In genomic region chr5:60295423-60295822, GRCh38 we compare ENCODE assay signal across 9 cellular contexts.
DNase-seq lines count a peak whose midpoint lies in the region; ATAC-seq and TF ChIP-seq lines count a peak whose summit lies in the region.
"Had no signal": no experiment of that assay in that cellular context is flagged by ENCODE, and none has a peak within 500 bp of the region (broad histone marks: within the 10 kb centered on the region; RNA-seq: fewer than 3 reads in every experiment).

No MANE protein-coding gene starts in this region.

- ATAC-seq in HG03175 (IDR thresholded peaks at IDR 0.05; ENCODE audit: unreplicated experiment) (peak; percentile 70), memory B cell (ENCODE audit: low read depth) (peak; percentile 59), GM21737 (IDR thresholded peaks at IDR 0.05; ENCODE audit: unreplicated experiment) (no peak)

- peaks cover 1% of the 10 kb centered on the region for H3K27me3 Mint-ChIP-seq in memory B cell

- H3K27me3 ChIP-seq in vagina, result no peaks in the 10 kb centered on the region
- H3K27me3 ChIP-seq: SJSA1 had no signal

- intact Hi-C loops in vagina (cut with DNase I), result no loop called here

- no peaks in the 10 kb centered on the region for H3K4me1 Mint-ChIP-seq in memory B cell

- TF ChIP-seq CTCF in GM10266 (IDR thresholded peaks at IDR 0.05; ENCODE audit: control insufficient read depth, insufficient read depth, low read depth, missing control alignments) (peak; percentile 57), astrocyte of the spinal cord (IDR thresholded peaks at IDR 0.05; ENCODE audit: low read depth, low read length) (peak; percentile 73), vagina (IDR thresholded peaks at IDR 0.05) (no peak)

- no peak overlapping the region for H3K27ac Mint-ChIP-seq in memory B cell

- DNase-seq in GM10266 (ENCODE audit: extremely low spot score), result peak; percentile 8
- DNase-seq in astrocyte of the spinal cord (ENCODE audit: low read depth, low spot score), result peak; percentile 37
- no peak for DNase-seq in memory B cell (ENCODE audit: low spot score in 2 of 2)
- DNase-seq in activated T-cell treated with anti-CD3 and anti-CD28 coated beads for 4 hours, result no peak
- no peak for DNase-seq in vagina (ENCODE audit: extremely low spot score in 2 of 2)
- no peak for DNase-seq in NCI-H2029 treated with DMSO at 0.1 percent for 48 hours (lab: John Stamatoyannopoulos, UW)

- H3K4me1 ChIP-seq in vagina, result no peaks in the 10 kb centered on the region
- H3K4me1 ChIP-seq: SJSA1 had no signal

- in situ Hi-C loops in astrocyte of the spinal cord (cut with HindIII; ENCODE audit: low sequenced_read_pairs), result no loop called here

- H3K9me3 Mint-ChIP-seq in memory B cell, result no peaks in the 10 kb centered on the region

- no peaks in the 10 kb centered on the region for H3K9me3 ChIP-seq in vagina
- H3K9me3 ChIP-seq: SJSA1 had no signal

- no peaks in the 10 kb centered on the region for H3K36me3 Mint-ChIP-seq in memory B cell

- TF ChIP-seq POLR2A in vagina (IDR thresholded peaks at IDR 0.05), result no peak

- H3K27ac ChIP-seq in vagina, result no peak overlapping the region
- H3K27ac ChIP-seq: SJSA1 had no signal

- no peak overlapping the region for H3K4me3 ChIP-seq in astrocyte of the spinal cord (ENCODE audit: low read depth, low read length)
- no peak overlapping the region for H3K4me3 ChIP-seq in vagina
- H3K4me3 ChIP-seq: SJSA1 had no signal

- no peak overlapping the region for H3K4me3 Mint-ChIP-seq in memory B cell

- no peaks in the 10 kb centered on the region for H3K36me3 ChIP-seq in vagina
- H3K36me3 ChIP-seq: SJSA1 had no signal

Comparison
In these comparisons a context has a peak if more than half of its experiments do, and no peak if none do; other contexts are left out.
1. DNase-seq: peak in GM10266 (single experiment) and astrocyte of the spinal cord (single experiment); none in memory B cell (0 of 2), activated T-cell treated with anti-CD3 and anti-CD28 coated beads for 4 hours (single experiment), vagina (0 of 2) and NCI-H2029 treated with DMSO at 0.1 percent for 48 hours (single experiment).
2. CTCF ChIP-seq: peak in GM10266 (single experiment) and astrocyte of the spinal cord (single experiment); none in vagina (0 of 3).